Comparison of ENCODE assay signal across 1 cellular context in genomic region chr2:219469186-219469724, GRCh38.
TF ChIP-seq lines count a peak whose summit lies in the region.

No MANE protein-coding gene starts in this region.

TF ChIP-seq in K562, 482 proteins besides CTCF, POLR2A, EP300 and RAD21 (continued from another document):
- TF ChIP-seq, protein P1, sequence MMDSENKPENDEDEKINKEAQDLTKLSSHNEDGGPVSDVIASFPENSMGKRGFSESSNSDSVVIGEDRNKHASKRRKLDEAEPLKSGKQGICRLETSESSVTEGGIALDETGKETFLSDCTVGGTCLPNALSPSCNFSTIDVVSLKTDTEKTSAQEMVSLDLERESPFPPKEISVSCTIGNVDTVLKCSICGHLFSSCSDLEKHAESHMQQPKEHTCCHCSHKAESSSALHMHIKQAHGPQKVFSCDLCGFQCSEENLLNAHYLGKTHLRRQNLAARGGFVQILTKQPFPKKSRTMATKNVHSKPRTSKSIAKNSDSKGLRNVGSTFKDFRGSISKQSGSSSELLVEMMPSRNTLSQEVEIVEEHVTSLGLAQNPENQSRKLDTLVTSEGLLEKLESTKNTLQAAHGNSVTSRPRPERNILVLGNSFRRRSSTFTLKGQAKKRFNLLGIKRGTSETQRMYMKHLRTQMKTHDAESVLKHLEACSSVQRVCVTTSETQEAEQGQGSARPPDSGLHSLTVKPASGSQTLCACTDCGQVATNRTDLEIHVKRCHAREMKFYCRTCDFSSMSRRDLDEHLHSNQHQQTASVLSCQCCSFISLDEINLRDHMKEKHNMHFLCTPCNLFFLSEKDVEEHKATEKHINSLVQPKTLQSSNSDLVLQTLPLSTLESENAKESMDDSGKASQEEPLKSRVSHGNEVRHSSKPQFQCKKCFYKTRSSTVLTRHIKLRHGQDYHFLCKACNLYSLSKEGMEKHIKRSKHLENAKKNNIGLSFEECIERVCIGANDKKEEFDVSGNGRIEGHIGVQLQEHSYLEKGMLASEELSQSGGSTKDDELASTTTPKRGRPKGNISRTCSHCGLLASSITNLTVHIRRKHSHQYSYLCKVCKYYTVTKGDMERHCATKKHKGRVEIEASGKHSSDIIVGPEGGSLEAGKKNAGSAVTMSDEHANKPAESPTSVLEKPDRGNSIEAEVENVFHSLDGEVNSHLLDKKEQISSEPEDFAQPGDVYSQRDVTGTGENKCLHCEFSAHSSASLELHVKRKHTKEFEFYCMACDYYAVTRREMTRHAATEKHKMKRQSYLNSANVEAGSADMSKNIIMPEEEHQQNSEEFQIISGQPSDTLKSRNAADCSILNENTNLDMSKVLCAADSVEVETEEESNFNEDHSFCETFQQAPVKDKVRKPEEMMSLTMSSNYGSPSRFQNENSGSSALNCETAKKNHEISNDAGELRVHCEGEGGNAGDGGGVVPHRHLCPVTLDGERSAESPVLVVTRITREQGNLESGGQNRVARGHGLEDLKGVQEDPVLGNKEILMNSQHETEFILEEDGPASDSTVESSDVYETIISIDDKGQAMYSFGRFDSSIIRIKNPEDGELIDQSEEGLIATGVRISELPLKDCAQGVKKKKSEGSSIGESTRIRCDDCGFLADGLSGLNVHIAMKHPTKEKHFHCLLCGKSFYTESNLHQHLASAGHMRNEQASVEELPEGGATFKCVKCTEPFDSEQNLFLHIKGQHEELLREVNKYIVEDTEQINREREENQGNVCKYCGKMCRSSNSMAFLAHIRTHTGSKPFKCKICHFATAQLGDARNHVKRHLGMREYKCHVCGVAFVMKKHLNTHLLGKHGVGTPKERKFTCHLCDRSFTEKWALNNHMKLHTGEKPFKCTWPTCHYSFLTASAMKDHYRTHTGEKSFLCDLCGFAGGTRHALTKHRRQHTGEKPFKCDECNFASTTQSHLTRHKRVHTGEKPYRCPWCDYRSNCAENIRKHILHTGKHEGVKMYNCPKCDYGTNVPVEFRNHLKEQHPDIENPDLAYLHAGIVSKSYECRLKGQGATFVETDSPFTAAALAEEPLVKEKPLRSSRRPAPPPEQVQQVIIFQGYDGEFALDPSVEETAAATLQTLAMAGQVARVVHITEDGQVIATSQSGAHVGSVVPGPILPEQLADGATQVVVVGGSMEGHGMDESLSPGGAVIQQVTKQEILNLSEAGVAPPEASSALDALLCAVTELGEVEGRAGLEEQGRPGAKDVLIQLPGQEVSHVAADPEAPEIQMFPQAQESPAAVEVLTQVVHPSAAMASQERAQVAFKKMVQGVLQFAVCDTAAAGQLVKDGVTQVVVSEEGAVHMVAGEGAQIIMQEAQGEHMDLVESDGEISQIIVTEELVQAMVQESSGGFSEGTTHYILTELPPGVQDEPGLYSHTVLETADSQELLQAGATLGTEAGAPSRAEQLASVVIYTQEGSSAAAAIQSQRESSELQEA (IDR thresholded peaks at IDR 0.05; ENCODE audit: low read depth), result no peak
- TF ChIP-seq DPF2 (IDR thresholded peaks at IDR 0.05) (0 out of 2 replicates have a peak, but pooled peaks have one; percentile 23), ZNF316 (IDR thresholded peaks at IDR 0.05) (peak; percentile 52), C11orf30 (IDR thresholded peaks at IDR 0.05; ENCODE audit: low read depth) (peak; percentile 56), ETS1 (conservative IDR thresholded peaks at IDR 0.05; ENCODE audit: control insufficient read depth, low read depth, low read length) (no peak), YY1 (IDR thresholded peaks at IDR 0.05; ENCODE audit: borderline replicate concordance in 1 of 3, control insufficient read depth in 1 of 3, extremely low read depth in 1 of 3, insufficient read depth in 3 of 3, insufficient read length in 1 of 3, insufficient replicate concordance in 2 of 3, low read depth in 1 of 3, low read length in 2 of 3) (no peak), ZNF75A (CRISPR knock-in tag; IDR thresholded peaks at IDR 0.05) (no peak)
